In genomic region chr2:160251566-160251965, GRCh38 we compare ENCODE assay signal across 22 cellular contexts. TPM values are rescaled to one million over a fixed set of nuclear protein-coding genes. Genes with fewer than 3 reads are reported as not detected.
DNase-seq lines count a peak whose midpoint lies in the region; ATAC-seq, FAIRE-seq and TF ChIP-seq lines count a peak whose summit lies in the region.
"Had no signal": no experiment of that assay in that cellular context is flagged by ENCODE, and none has a peak within 500 bp of the region (broad histone marks: within the 10 kb centered on the region; RNA-seq: fewer than 3 reads in every experiment).

No MANE protein-coding gene starts in this region.

- H2AFZ ChIP-seq in endothelial cell of umbilical vein (ENCODE audit: low read depth, low read length) (peak overlapping the region; percentile 44), GM23338 (no peak overlapping the region)

- H3K27ac Mint-ChIP-seq in Calu3 (ENCODE audit: unreplicated experiment) (peak overlapping the region; percentile 80), osteocyte (ENCODE audit: unreplicated experiment) (peak overlapping the region; percentile 66), CD14-positive monocyte (no peak overlapping the region), GM23338 (no peak overlapping the region)
- H3K27ac Mint-ChIP-seq: activated CD4-positive, alpha-beta memory T cell treated with anti-CD3 and anti-CD28 coated beads, Interleukin-2, amount 10 ng/mL, durations not matched to agents 7 days and 5 days; stimulated activated naive CD8-positive, alpha-beta T cell treated with anti-CD3 and anti-CD28 coated beads, Interleukin-15, Interleukin-2, amounts not matched to agents 100 ng/mL and 50 ng/mL, for 24 hours; T-helper 17 cell had no signal

- DNase-seq in Calu3: no peak
- no peak for DNase-seq in endothelial cell of umbilical vein (ENCODE audit: low read depth, low spot score)
- no peak for DNase-seq in right atrium auricular region (ENCODE audit: low spot score)
- no peak for DNase-seq in osteocyte (ENCODE audit: extremely low spot score, unreplicated experiment)
- no peak for DNase-seq in activated effector memory CD4-positive, alpha-beta T cell treated with Interleukin-2 at 50 U/mL for 16 hours
- DNase-seq in RCC 7860 (ENCODE audit: low spot score): no peak
- DNase-seq in CD14-positive monocyte (ENCODE audit: low spot score): no peak
- no peak for DNase-seq in GM23338 (ENCODE audit: low spot score)
- DNase-seq: activated CD4-positive, alpha-beta memory T cell treated with anti-CD3 and anti-CD28 coated beads, Interleukin-2, amount 10 ng/mL, durations not matched to agents 7 days and 5 days; activated CD4-positive, CD25-positive, alpha-beta regulatory T cell treated with anti-CD3 and anti-CD28 coated beads, Interleukin-2, amount 50 U/mL, for 72 hours; activated CD8-positive, alpha-beta memory T cell treated with anti-CD3 and anti-CD28 coated beads, Interleukin-2, amount 50 U/mL, for 48 hours; activated naive CD4-positive, alpha-beta T cell treated with anti-CD3 and anti-CD28 coated beads, Interleukin-2, amount 50 U/mL, for 16 hours; cortex of kidney; mammary epithelial cell; NCI-H226; T-helper 17 cell had no signal

- ATAC-seq in GM23338: no peak

- H3K36me3 ChIP-seq in endothelial cell of umbilical vein (ENCODE audit: control insufficient read depth in 2 of 2, extremely low read depth in 1 of 2, insufficient read depth in 2 of 2, low read length in 2 of 2) (no peaks in the 10 kb centered on the region), right atrium auricular region (no peaks in the 10 kb centered on the region), GM23338 (ENCODE audit: insufficient read depth) (no peaks in the 10 kb centered on the region)
- H3K36me3 ChIP-seq: HAP-1, neutrophil, prostate gland had no signal

- H3K36me3 Mint-ChIP-seq in Calu3 (ENCODE audit: insufficient read depth, unreplicated experiment) (peaks cover 6% of the 10 kb centered on the region), osteocyte (ENCODE audit: unreplicated experiment) (no peaks in the 10 kb centered on the region), CD14-positive monocyte (no peaks in the 10 kb centered on the region), GM23338 (ENCODE audit: low read depth) (no peaks in the 10 kb centered on the region)

- no peak for TF ChIP-seq CTCF in Calu3 (IDR thresholded peaks at IDR 0.05; ENCODE audit: unreplicated experiment)
- TF ChIP-seq CTCF in endothelial cell of umbilical vein (IDR thresholded peaks at IDR 0.05; ENCODE audit: extremely low read depth in 1 of 2, insufficient read depth in 1 of 2, low read depth in 1 of 2, low read length in 2 of 2): no peak
- no peak for TF ChIP-seq CTCF in right atrium auricular region (IDR thresholded peaks at IDR 0.05)
- no peak for TF ChIP-seq CTCF in osteocyte (IDR thresholded peaks at IDR 0.05)
- TF ChIP-seq CTCF in CD14-positive monocyte (IDR thresholded peaks at IDR 0.05): no peak
- TF ChIP-seq CTCF in GM23338 (conservative IDR thresholded peaks at IDR 0.05; ENCODE audit: low read depth in 2 of 2): no peak

- no peak overlapping the region for H3K4me3 ChIP-seq in endothelial cell of umbilical vein (replicated peaks in 1 of 3; ENCODE audit: insufficient read depth in 1 of 3, low read depth in 1 of 3, low read length in 3 of 3)
- H3K4me3 ChIP-seq in right atrium auricular region: no peak overlapping the region
- H3K4me3 ChIP-seq in GM23338: no peak overlapping the region
- H3K4me3 ChIP-seq: HAP-1, K562, prostate gland, SK-N-MC had no signal

- no peaks in the 10 kb centered on the region for H3K9me2 ChIP-seq in GM23338 (ENCODE audit: insufficient read depth)

- no peaks in the 10 kb centered on the region for H3K27me3 Mint-ChIP-seq in Calu3 (ENCODE audit: unreplicated experiment)
- no peaks in the 10 kb centered on the region for H3K27me3 Mint-ChIP-seq in osteocyte (ENCODE audit: unreplicated experiment)
- no peaks in the 10 kb centered on the region for H3K27me3 Mint-ChIP-seq in CD14-positive monocyte (ENCODE audit: low read depth in 3 of 3)
- H3K27me3 Mint-ChIP-seq in GM23338 (ENCODE audit: insufficient read depth, low read depth, poor library complexity): no peaks in the 10 kb centered on the region

- no peak overlapping the region for H3K4me3 Mint-ChIP-seq in Calu3 (ENCODE audit: low read depth, unreplicated experiment)
- H3K4me3 Mint-ChIP-seq in osteocyte (ENCODE audit: unreplicated experiment): no peak overlapping the region
- no peak overlapping the region for H3K4me3 Mint-ChIP-seq in CD14-positive monocyte
- no peak overlapping the region for H3K4me3 Mint-ChIP-seq in GM23338
- H3K4me3 Mint-ChIP-seq: activated CD4-positive, alpha-beta memory T cell treated with anti-CD3 and anti-CD28 coated beads, Interleukin-2, amount 10 ng/mL, durations not matched to agents 7 days and 5 days; stimulated activated naive CD8-positive, alpha-beta T cell treated with anti-CD3 and anti-CD28 coated beads, Interleukin-15, Interleukin-2, amounts not matched to agents 100 ng/mL and 50 ng/mL, for 24 hours; T-helper 17 cell had no signal

- no peaks in the 10 kb centered on the region for H3K9me1 ChIP-seq in endothelial cell of umbilical vein (replicated peaks; ENCODE audit: control insufficient read depth, extremely low read depth, insufficient read depth, low read length)

- no peak overlapping the region for H3K9ac ChIP-seq in endothelial cell of umbilical vein (replicated peaks; ENCODE audit: extremely low read depth, insufficient read depth, low read length)

- no peaks in the 10 kb centered on the region for H3K9me3 Mint-ChIP-seq in Calu3 (ENCODE audit: low read depth, unreplicated experiment)
- H3K9me3 Mint-ChIP-seq in osteocyte (ENCODE audit: unreplicated experiment): no peaks in the 10 kb centered on the region
- no peaks in the 10 kb centered on the region for H3K9me3 Mint-ChIP-seq in CD14-positive monocyte
- no peaks in the 10 kb centered on the region for H3K9me3 Mint-ChIP-seq in GM23338
- H3K9me3 Mint-ChIP-seq: activated CD4-positive, alpha-beta memory T cell treated with anti-CD3 and anti-CD28 coated beads, Interleukin-2, amount 10 ng/mL, durations not matched to agents 7 days and 5 days; stimulated activated naive CD8-positive, alpha-beta T cell treated with anti-CD3 and anti-CD28 coated beads, Interleukin-15, Interleukin-2, amounts not matched to agents 100 ng/mL and 50 ng/mL, for 24 hours had no signal

- no peaks in the 10 kb centered on the region for H3K4me1 ChIP-seq in endothelial cell of umbilical vein (ENCODE audit: control insufficient read depth, extremely low read depth, insufficient read depth, low read length)
- peaks cover 0 to 29% of the 10 kb centered on the region in 2 donors for H3K4me1 ChIP-seq in right atrium auricular region
- H3K4me1 ChIP-seq in GM23338 (ENCODE audit: insufficient read depth): no peaks in the 10 kb centered on the region
- H3K4me1 ChIP-seq: HAP-1, prostate gland had no signal

- FAIRE-seq in endothelial cell of umbilical vein (lab: Jason Lieb, UNC) (no peak), RCC 7860 (lab: Jason Lieb, UNC) (no peak)

- no peaks in the 10 kb centered on the region for H4K20me1 ChIP-seq in endothelial cell of umbilical vein (replicated peaks; ENCODE audit: control insufficient read depth, extremely low read depth, insufficient read depth, low read length)
- H4K20me1 ChIP-seq in GM23338 (replicated peaks; ENCODE audit: insufficient read depth): no peaks in the 10 kb centered on the region

- dilution Hi-C loops in endothelial cell of umbilical vein (cut with MboI; ENCODE audit: extremely low pct_ligation_motif_present, low sequenced_read_pairs): no loop called here

- no peaks in the 10 kb centered on the region for H3K9me3 ChIP-seq in endothelial cell of umbilical vein (replicated peaks; ENCODE audit: control insufficient read depth, insufficient read depth, low read length)
- H3K9me3 ChIP-seq in right atrium auricular region: no peaks in the 10 kb centered on the region
- H3K9me3 ChIP-seq: HAP-1, neutrophil, prostate gland had no signal

- H3F3A ChIP-seq in GM23338 (replicated peaks; ENCODE audit: low read depth): no peaks in the 10 kb centered on the region

- TF ChIP-seq POLR2A in endothelial cell of umbilical vein (IDR thresholded peaks at IDR 0.05; ENCODE audit: low read depth, low read length): no peak

- H3K4me2 ChIP-seq in endothelial cell of umbilical vein (ENCODE audit: insufficient read depth, low read length): no peak overlapping the region
- H3K4me2 ChIP-seq in GM23338: no peak overlapping the region

- H3K4me1 Mint-ChIP-seq in Calu3 (ENCODE audit: low read depth, unreplicated experiment) (peaks cover 65% of the 10 kb centered on the region), osteocyte (ENCODE audit: unreplicated experiment) (peaks cover 53% of the 10 kb centered on the region), CD14-positive monocyte (peaks cover 9% of the 10 kb centered on the region), GM23338 (no peaks in the 10 kb centered on the region; the same call in 2 of the 3 replicates)
- H3K4me1 Mint-ChIP-seq: activated CD4-positive, alpha-beta memory T cell treated with anti-CD3 and anti-CD28 coated beads, Interleukin-2, amount 10 ng/mL, durations not matched to agents 7 days and 5 days had no signal

- CTCF ChIA-PET in Calu3 (lab: Charles Lee) (interaction anchor here (1.0 to 4.8 kb wide), 10 partner anchors 10 to 742 kb away, joined by 3 to 26 read pairs (median 4); no protein-coding TSS in a partner anchor), endothelial cell of umbilical vein (lab: Charles Lee) (interaction anchor here (0.5 to 3.0 kb wide), 41 partner anchors 9 to 957 kb away, joined by 3 to 44 read pairs (median 4); no protein-coding TSS in a partner anchor)

- intact Hi-C loops in Calu3 (cut with micrococcal nuclease; ENCODE audit: unreplicated experiment): loop anchor here (5.0 kb wide), 1 partner anchor 39 kb away; no protein-coding TSS in a partner anchor
- intact Hi-C loops in endothelial cell of umbilical vein (cut with micrococcal nuclease): no loop called here
- intact Hi-C loops in CD14-positive monocyte (cut with micrococcal nuclease): no loop called here

- H3K79me2 ChIP-seq in endothelial cell of umbilical vein (ENCODE audit: control insufficient read depth, insufficient read depth, low read length): no peaks in the 10 kb centered on the region
- H3K79me2 ChIP-seq in GM23338 (replicated peaks; ENCODE audit: insufficient read depth): no peaks in the 10 kb centered on the region

- BruUV-seq in Calu3 (replicated peaks; lab: Mats Ljungman, UMichigan) (no TSS peak), endothelial cell of umbilical vein (replicated peaks; lab: Mats Ljungman, UMichigan) (no TSS peak)

- H3K27ac ChIP-seq in endothelial cell of umbilical vein (ENCODE audit: insufficient read depth, low read depth, low read length) (no peak overlapping the region), right atrium auricular region (peak overlapping the region; percentile 43 to 63), GM23338 (ENCODE audit: low read depth) (no peak overlapping the region)
- H3K27ac ChIP-seq: neutrophil, prostate gland, SK-N-MC had no signal

- POLR2A ChIA-PET in endothelial cell of umbilical vein (lab: Charles Lee): no interaction called here

- no peaks in the 10 kb centered on the region for H3K27me3 ChIP-seq in endothelial cell of umbilical vein (ENCODE audit: control insufficient read depth in 2 of 2, insufficient read depth in 2 of 2, low read length in 2 of 2)
- no peaks in the 10 kb centered on the region for H3K27me3 ChIP-seq in right atrium auricular region
- no peaks in the 10 kb centered on the region for H3K27me3 ChIP-seq in GM23338 (ENCODE audit: insufficient read depth)
- H3K27me3 ChIP-seq: neutrophil had no signal

RNA-seq across cellular contexts. Expression of gene ITGB6, which starts 51.5 kb away (rescaled TPM):
- total RNA-seq in Calu3 (2022) (50.0 and 84.8 TPM in 2 replicates), endothelial cell of umbilical vein (not detected in 2 replicates), right atrium auricular region (under 1 TPM; 0.20 to 0.30 TPM), osteocyte (0.13 TPM in 2 replicates)
- polyA plus RNA-seq in endothelial cell of umbilical vein (0.03 and 0.05 TPM in 2 replicates), CD14-positive monocyte (not detected), GM23338 (2016; fragmentation: Nextera tagmentation; extraction: Ambion mirVana) (not detected in 2 replicates)
- polyA plus RNA-seq in endothelial cell of umbilical vein (2011; cell fraction: cytosol; rRNA removed): 0.03 and 0.04 TPM in 2 replicates
- polyA plus RNA-seq in endothelial cell of umbilical vein (2011; cell fraction: nucleus; rRNA removed): 0.11 and 0.13 TPM in 2 replicates
- 0.05 TPM in 2 replicates for polyA plus RNA-seq in endothelial cell of umbilical vein (2012)
- polyA minus RNA-seq in endothelial cell of umbilical vein: not detected in 2 replicates
- not detected for polyA minus RNA-seq in endothelial cell of umbilical vein (2011; cell fraction: cytosol; rRNA and poly(A)+ RNA removed)
- polyA minus RNA-seq in endothelial cell of umbilical vein (2011; cell fraction: nucleus; rRNA and poly(A)+ RNA removed): 0.14 TPM in 1 of 2 replicates, not detected in the other
- total RNA-seq in GM23338 (2014; rRNA removed; shearing (Covaris generic)): not detected in 2 replicates
- total RNA-seq: activated CD4-positive, alpha-beta memory T cell treated with anti-CD3 and anti-CD28 coated beads, Interleukin-2, amount 10 ng/mL, durations not matched to agents 7 days and 5 days; T-helper 17 cell had no signal
- polyA plus RNA-seq: K562 had no signal

Comparison
In these comparisons a context has a peak if more than half of its experiments do, and no peak if none do; other contexts are left out.
1. H3K27ac Mint-ChIP-seq: peak in Calu3 (single experiment) and osteocyte (single experiment); none in CD14-positive monocyte (0 of 7) and GM23338 (single experiment).
2. H3K27ac ChIP-seq: peak in right atrium auricular region (2 of 2); none in endothelial cell of umbilical vein (single experiment) and GM23338 (single experiment).
3. RNA of gene ITGB6, which starts 51.5 kb away (total RNA-seq): 50.0 to 84.8 TPM in Calu3; 0.20 to 0.30 TPM in right atrium auricular region, 0.13 TPM in osteocyte, not detected in endothelial cell of umbilical vein and not detected in GM23338; every median in the first group is over 10 times any median in the second.